1 cellular context compared by ENCODE assay signal in genomic region chr5:141524604-141525597, GRCh38.
TF ChIP-seq lines count a peak whose summit lies in the region.

No MANE protein-coding gene starts in this region.

TF ChIP-seq in SK-N-SH, 30 proteins besides CTCF, POLR2A, EP300 and RAD21 (continued from another document):
- 0 out of 2 replicates have a peak, but pooled peaks have one; percentile 12 for TF ChIP-seq ZBTB33 (IDR thresholded peaks at IDR 0.05; ENCODE audit: borderline replicate concordance, low read depth)
- TF ChIP-seq NRF1 (IDR thresholded peaks at IDR 0.05; ENCODE audit: low read depth, low read length): no peak; the same call in 1 of the 2 replicates
- peak; percentile 98 for TF ChIP-seq TCF12 (IDR thresholded peaks at IDR 0.05)
- TF ChIP-seq TEAD4 (IDR thresholded peaks at IDR 0.05; ENCODE audit: borderline replicate concordance, insufficient read depth): peak; percentile 57; the same call in 1 of the 2 replicates
- no peak for TF ChIP-seq GABPA (IDR thresholded peaks at IDR 0.05; ENCODE audit: low read depth)
- peak; percentile 82 for TF ChIP-seq CHD2 (IDR thresholded peaks at IDR 0.05; ENCODE audit: low read length, partially characterized antibody)
- peak; percentile 56; the same call in 1 of the 2 replicates for TF ChIP-seq PBX3 (IDR thresholded peaks at IDR 0.05)
- peak; percentile 73; the same call in 1 of the 2 replicates for TF ChIP-seq MXI1 (IDR thresholded peaks at IDR 0.05; ENCODE audit: low read depth, low read length)
- peak; percentile 33; the same call in 1 of the 2 replicates for TF ChIP-seq TAF1 (IDR thresholded peaks at IDR 0.05; ENCODE audit: borderline replicate concordance, low read depth, low read length)
- no peak for TF ChIP-seq USF2 (IDR thresholded peaks at IDR 0.05; ENCODE audit: borderline replicate concordance, low read depth, low read length)
- TF ChIP-seq RCOR1 (IDR thresholded peaks at IDR 0.05; ENCODE audit: low read length): peak; percentile 76
- peak; percentile 73 for TF ChIP-seq MAX (IDR thresholded peaks at IDR 0.05; ENCODE audit: low read depth)
- no peak; the same call in 1 of the 2 replicates for TF ChIP-seq USF1 (IDR thresholded peaks at IDR 0.05; ENCODE audit: borderline replicate concordance, low read depth)
- peak; percentile 96 for TF ChIP-seq RFX5 (IDR thresholded peaks at IDR 0.05; ENCODE audit: low read length)
- peak; percentile 50 for TF ChIP-seq FOXJ3 (CRISPR knock-in tag; IDR thresholded peaks at IDR 0.05)
